ENCODE assay signal across 8 cellular contexts in the genomic region with DNA sequence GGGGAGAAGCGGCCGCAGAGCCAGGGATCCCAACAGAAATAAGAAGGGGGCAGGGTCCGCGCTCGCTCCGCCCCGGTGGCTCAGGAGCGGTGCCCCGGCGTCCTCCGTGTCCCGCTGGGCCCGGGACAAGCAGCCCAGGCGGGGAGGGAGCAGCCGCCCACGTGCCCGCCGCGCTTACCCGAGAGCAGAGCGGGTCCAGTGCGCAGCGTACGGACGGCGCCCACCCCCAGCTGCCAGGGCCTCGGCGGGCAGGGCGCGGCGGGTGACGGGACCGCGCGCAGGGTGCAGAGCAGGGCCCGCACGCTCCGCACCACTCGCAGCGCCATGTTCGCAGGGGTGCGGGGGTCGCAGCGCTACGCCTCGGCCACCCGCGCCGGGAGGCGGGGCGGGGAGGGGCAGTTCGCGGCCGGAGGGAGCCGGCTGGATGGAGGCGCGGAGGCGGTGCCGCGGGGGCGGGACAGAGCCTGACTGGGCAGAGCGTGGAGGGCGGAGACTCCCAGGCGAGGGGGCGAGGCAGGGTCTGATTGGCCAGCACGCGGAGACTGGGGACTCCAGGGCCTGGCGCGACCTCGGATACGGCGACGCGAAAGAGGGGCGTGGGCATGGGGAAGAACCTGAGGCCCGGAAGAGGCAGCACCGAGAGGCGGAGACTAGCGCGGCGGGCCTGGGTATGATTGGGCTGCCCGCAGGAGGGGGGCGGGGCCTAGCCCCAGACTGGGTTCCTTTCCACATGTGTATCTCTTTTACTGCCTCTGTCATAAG. TPM values are rescaled to one million over a fixed set of nuclear protein-coding genes. Genes with fewer than 3 reads are reported as not detected.
DNase-seq lines count a peak whose midpoint lies in the region; ATAC-seq lines count a peak whose summit lies in the region.

Gene GCSH, minus strand, starts transcription at position 443 of the 762 bp plus-strand sequence. Its CDS starts 117 bp downstream, at position 326.

- ATAC-seq in GM18499 (IDR thresholded peaks at IDR 0.05; ENCODE audit: insufficient read depth, unreplicated experiment), result peak; percentile 95
- ATAC-seq in HG02970 (IDR thresholded peaks at IDR 0.05; ENCODE audit: low FRiP score, unreplicated experiment), result peak; percentile 99
- ATAC-seq in aorta (ENCODE audit: low FRiP score), result peak; percentile 100

- no peaks in the 10 kb centered on the region for H3K4me1 ChIP-seq in rectal smooth muscle tissue (ENCODE audit: control insufficient read depth, insufficient read depth, low read length)
- no peaks in the 10 kb centered on the region for H3K4me1 ChIP-seq in aorta (ENCODE audit: control insufficient read depth in 1 of 2, insufficient read depth in 2 of 2, low read length in 2 of 2)

- no peaks in the 10 kb centered on the region for H3K36me3 ChIP-seq in rectal smooth muscle tissue (ENCODE audit: control insufficient read depth, insufficient read depth, low read length)
- no peaks in the 10 kb centered on the region for H3K36me3 ChIP-seq in aorta (ENCODE audit: control insufficient read depth in 1 of 2, insufficient read depth in 2 of 2, low read length in 1 of 2)

- no peaks in the 10 kb centered on the region for H3K9me3 ChIP-seq in aorta (ENCODE audit: control insufficient read depth, low read length)

- WGBS in aorta, 2 donors, result 2 to 6% methylated on average over 44 to 80 of the region's 83 CpGs

- H3K9ac ChIP-seq in rectal smooth muscle tissue (ENCODE audit: low read length), result peak within 1 kb of the TSS; percentile 49

- intact Hi-C loops in aorta (cut with DNase I), result loop anchor here (1.0 to 10.0 kb wide), 3 partner anchors 19 to 219 kb away; partner anchors contain the start of genes GAN (in 2 of the 2), C16orf46 (in 1 of the 2) and CENPN (in 1 of the 2)

- DNase-seq in NCI-H1930 (lab: John Stamatoyannopoulos, UW) (peak; percentile 90 to 91), T-helper 9 cell (peak; percentile 97), astrocyte of the hippocampus (ENCODE audit: low read depth, low spot score) (peak; percentile 100), hepatic stellate cell (ENCODE audit: low spot score) (peak; percentile 97), aorta (peak; percentile 100)

- peak within 1 kb of the TSS; percentile 87 for H3K4me3 ChIP-seq in rectal smooth muscle tissue (ENCODE audit: low read length)
- H3K4me3 ChIP-seq in aorta (ENCODE audit: low read length in 2 of 2), result peak within 1 kb of the TSS; percentile 44 to 66

- H3K27me3 ChIP-seq in rectal smooth muscle tissue (ENCODE audit: control insufficient read depth, insufficient read depth, low read length) (no peaks in the 10 kb centered on the region), aorta (ENCODE audit: control insufficient read depth in 1 of 2, insufficient read depth in 2 of 2, low read length in 1 of 2) (no peaks in the 10 kb centered on the region)

- H3K27ac ChIP-seq in rectal smooth muscle tissue (ENCODE audit: low read depth, low read length), result peak within 1 kb of the TSS; percentile 73
- peak within 1 kb of the TSS in 1 of 2 donors; percentile 78 for H3K27ac ChIP-seq in aorta (ENCODE audit: low read depth in 1 of 2, low read length in 2 of 2)

RNA-seq across cellular contexts. Expression of gene GCSH, which starts in this region (rescaled TPM):
- 10 to 100 TPM; 14.7 to 18.1 TPM for total RNA-seq in aorta
- polyA plus RNA-seq in aorta, result 10 to 100 TPM; 19.9 to 35.7 TPM
